In the genomic region with DNA sequence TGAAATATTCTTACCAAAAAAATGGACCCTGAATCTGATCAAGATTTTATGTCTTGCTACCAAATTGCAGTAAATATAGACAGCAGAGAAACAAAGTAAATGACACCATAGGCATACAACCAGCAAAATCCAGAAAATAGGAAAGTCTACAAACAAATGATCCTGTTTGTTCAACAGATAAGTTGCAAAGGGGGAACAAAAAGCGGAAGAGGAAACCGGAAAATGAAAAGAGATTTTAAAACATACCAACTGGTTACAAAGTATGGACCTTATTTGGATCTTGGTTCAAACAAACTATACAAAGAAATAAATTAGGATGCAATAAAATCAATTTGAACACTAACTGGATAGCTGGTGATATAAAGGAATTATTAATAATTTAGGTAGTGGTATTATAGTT, we compare ENCODE assay signal across 24 cellular contexts.
"Had no signal": no experiment of that assay in that cellular context is flagged by ENCODE, and none has a peak within 500 bp of the region (broad histone marks: within the 10 kb centered on the region; RNA-seq: fewer than 3 reads in every experiment).

No MANE protein-coding gene starts in this region.

- H3K27ac ChIP-seq: epithelial cell of prostate, esophagus squamous epithelium, heart right ventricle, left lung, neutrophil, ovary, skin epidermis, uterus had no signal

- H3K4me1 ChIP-seq: esophagus squamous epithelium, left lung, uterus had no signal

- H3K27me3 ChIP-seq: esophagus squamous epithelium, heart right ventricle, left lung, neutrophil, ovary, uterus had no signal

- ATAC-seq: activated CD8-positive, alpha-beta T cell treated with anti-CD3 and anti-CD28 coated beads for 36 hours; activated naive CD8-positive, alpha-beta T cell treated with anti-CD3 and anti-CD28 coated beads, Interleukin-2, amount 50 U/mL, for 24 hours; activated T-cell treated with anti-CD3 and anti-CD28 coated beads, Interleukin-2, amount 50 U/mL, for 4 hours; activated T-helper 17 cell treated with anti-CD3 and anti-CD28 coated beads, Interleukin-2, amount 50 U/mL, for 72 hours; heart right ventricle; left lung; sciatic nerve; WTC11 had no signal

- DNase-seq: activated CD4-positive, alpha-beta T cell treated with anti-CD3 and anti-CD28 coated beads for 1 hour; activated CD4-positive, alpha-beta T cell treated with anti-CD3 and anti-CD28 coated beads, Interleukin-2, amount 10 ng/mL, durations not matched to agents 7 days and 5 days; activated CD8-positive, alpha-beta T cell treated with anti-CD3 and anti-CD28 coated beads for 36 hours; activated gamma-delta T cell treated with Interleukin-2 at 50 U/mL for 16 hours; activated naive CD8-positive, alpha-beta T cell treated with anti-CD3 and anti-CD28 coated beads, Interleukin-2, amount 50 U/mL, for 24 hours; activated T-cell treated with anti-CD3 and anti-CD28 coated beads, Interleukin-2, amount 50 U/mL, for 4 hours; dermis blood vessel endothelial cell; effector CD4-positive, alpha-beta T cell; esophagus squamous epithelium; foreskin melanocyte; heart right ventricle; left lung; ovary; retina; stimulated activated CD4-positive, alpha-beta T cell treated with anti-CD3 and anti-CD28 coated beads, Interleukin-12 subunit alpha, Interleukin-12 subunit beta, amount 100 ng/mL, for 4 hours; stimulated activated CD4-positive, alpha-beta T cell treated with anti-CD3 and anti-CD28 coated beads, Interleukin-4, amount 100 ng/mL, for 1 hour; uterus had no signal

- H3K36me3 ChIP-seq: esophagus squamous epithelium, heart right ventricle, left lung, neutrophil, ovary, uterus had no signal

- H3K4me3 ChIP-seq: esophagus squamous epithelium, heart right ventricle, left lung, lung, ovary, skin epidermis, uterus had no signal

- H3K9me3 ChIP-seq: esophagus squamous epithelium, left lung, neutrophil, ovary, uterus had no signal
